In genomic region chr1:149833144-149833543, GRCh38 we compare ENCODE assay signal across 14 cellular contexts. TPM values are rescaled to one million over a fixed set of nuclear protein-coding genes. Genes with fewer than 3 reads are reported as not detected.
DNase-seq lines count a peak whose midpoint lies in the region; ATAC-seq lines count a peak whose summit lies in the region.
"Not testable (repeated sequence)": the region's sequence is repeated elsewhere in the genome, so short reads cannot be mapped to it uniquely, and the experiment has no call there.
"Had no signal": no experiment of that assay in that cellular context is flagged by ENCODE, and none has a peak within 500 bp of the region (broad histone marks: within the 10 kb centered on the region; RNA-seq: fewer than 3 reads in every experiment).

No MANE protein-coding gene starts in this region.

- not testable (repeated sequence) for H3K4me3 Mint-ChIP-seq in activated CD8-positive, alpha-beta T cell treated with anti-CD3 and anti-CD28 coated beads, Interleukin-2, amount 10 ng/mL, durations not matched to agents 7 days and 5 days; stimulated activated effector memory CD8-positive, alpha-beta T cell treated with anti-CD3 and anti-CD28 coated beads, Interleukin-12 subunit alpha, Interleukin-12 subunit beta, amount 100 ng/mL, for 72 hours

- not testable (repeated sequence) for H3K4me1 Mint-ChIP-seq in activated CD8-positive, alpha-beta T cell treated with anti-CD3 and anti-CD28 coated beads, Interleukin-2, amount 10 ng/mL, durations not matched to agents 7 days and 5 days (ENCODE audit: low read depth); stimulated activated effector memory CD8-positive, alpha-beta T cell treated with anti-CD3 and anti-CD28 coated beads, Interleukin-12 subunit alpha, Interleukin-12 subunit beta, amount 100 ng/mL, for 72 hours

- CTCF ChIA-PET in activated CD8-positive, alpha-beta T cell treated with anti-CD3 and anti-CD28 coated beads, Interleukin-2, amount 10 ng/mL, durations not matched to agents 7 days and 5 days (lab: Charles Lee): not testable (repeated sequence)

- H3K27me3 Mint-ChIP-seq in activated CD8-positive, alpha-beta T cell treated with anti-CD3 and anti-CD28 coated beads, Interleukin-2, amount 10 ng/mL, durations not matched to agents 7 days and 5 days (ENCODE audit: low read depth): not testable (repeated sequence)

- H3K36me3 Mint-ChIP-seq in activated CD8-positive, alpha-beta T cell treated with anti-CD3 and anti-CD28 coated beads, Interleukin-2, amount 10 ng/mL, durations not matched to agents 7 days and 5 days (ENCODE audit: low read depth); stimulated activated effector memory CD8-positive, alpha-beta T cell treated with anti-CD3 and anti-CD28 coated beads, Interleukin-12 subunit alpha, Interleukin-12 subunit beta, amount 100 ng/mL, for 72 hours: not testable (repeated sequence)

- H3K9me3 Mint-ChIP-seq in activated CD8-positive, alpha-beta T cell treated with anti-CD3 and anti-CD28 coated beads, Interleukin-2, amount 10 ng/mL, durations not matched to agents 7 days and 5 days (ENCODE audit: insufficient read depth); stimulated activated effector memory CD8-positive, alpha-beta T cell treated with anti-CD3 and anti-CD28 coated beads, Interleukin-12 subunit alpha, Interleukin-12 subunit beta, amount 100 ng/mL, for 72 hours: not testable (repeated sequence)

- POLR2A ChIA-PET in activated CD8-positive, alpha-beta T cell treated with anti-CD3 and anti-CD28 coated beads, Interleukin-2, amount 10 ng/mL, durations not matched to agents 7 days and 5 days (lab: Charles Lee): not testable (repeated sequence)

- not testable (repeated sequence) for H3K27ac Mint-ChIP-seq in activated CD8-positive, alpha-beta T cell treated with anti-CD3 and anti-CD28 coated beads, Interleukin-2, amount 10 ng/mL, durations not matched to agents 7 days and 5 days; stimulated activated effector memory CD8-positive, alpha-beta T cell treated with anti-CD3 and anti-CD28 coated beads, Interleukin-12 subunit alpha, Interleukin-12 subunit beta, amount 100 ng/mL, for 72 hours

- DNase-seq in activated CD8-positive, alpha-beta T cell treated with anti-CD3 and anti-CD28 coated beads, Interleukin-2, amount 10 ng/mL, durations not matched to agents 7 days and 5 days; Right ventricle myocardium superior; stimulated activated effector memory CD8-positive, alpha-beta T cell treated with anti-CD3 and anti-CD28 coated beads, Interleukin-12 subunit alpha, Interleukin-12 subunit beta, amount 100 ng/mL, for 72 hours (ENCODE audit: low spot score in 2 of 2): not testable (repeated sequence)

- intact Hi-C loops in Right ventricle myocardium superior (cut with DNase I): not testable (repeated sequence)

- ATAC-seq in GM18498 (IDR thresholded peaks at IDR 0.05; ENCODE audit: unreplicated experiment) (peak; percentile 10), GM19351 (IDR thresholded peaks at IDR 0.05; ENCODE audit: unreplicated experiment) (peak; percentile 21), GM21528 (IDR thresholded peaks at IDR 0.05; ENCODE audit: low FRiP score, unreplicated experiment) (peak; percentile 4), HG02973 (IDR thresholded peaks at IDR 0.05; ENCODE audit: unreplicated experiment) (peak; percentile 8), HG03442 (IDR thresholded peaks at IDR 0.05; ENCODE audit: unreplicated experiment) (peak; percentile 3), Right ventricle myocardium superior (ENCODE audit: poor library complexity) (peak; percentile 3)
- ATAC-seq in activated CD8-positive, alpha-beta T cell treated with anti-CD3 and anti-CD28 coated beads, Interleukin-2, amount 10 ng/mL, durations not matched to agents 7 days and 5 days: peak; percentile 17
- peak; percentile 56 for ATAC-seq in stimulated activated effector memory CD8-positive, alpha-beta T cell treated with anti-CD3 and anti-CD28 coated beads, Interleukin-12 subunit alpha, Interleukin-12 subunit beta, amount 100 ng/mL, for 72 hours

RNA-seq across cellular contexts. Expression of gene FCGR1A, which starts 50.6 kb away (rescaled TPM):
- not detected for total RNA-seq in activated CD8-positive, alpha-beta T cell treated with anti-CD3 and anti-CD28 coated beads, Interleukin-2, amount 10 ng/mL, durations not matched to agents 7 days and 5 days
- total RNA-seq in Right ventricle myocardium superior: 0.46 TPM
- total RNA-seq: activated CD4-positive, alpha-beta T cell treated with anti-CD3 and anti-CD28 coated beads, Interleukin-2, amount 10 ng/mL, durations not matched to agents 7 days and 5 days; activated T-helper 2 cell treated with anti-CD3 and anti-CD28 coated beads, Interferon-gamma antibody, Interleukin-2, Interleukin-4, amounts not matched to agents 10 μg/mL and 5 μg/mL and 100 μg/mL, durations not matched to agents 14 hours and 24 hours and 36 hours; astrocyte; dermis blood vessel endothelial cell; fibroblast of lung; mesothelial cell of epicardium had no signal

Comparison
In these comparisons a context has a peak if more than half of its experiments do, and no peak if none do; other contexts are left out.
1. ATAC-seq: peak in every context shown above with its lines; median percentile 56 in stimulated activated effector memory CD8-positive, alpha-beta T cell treated with anti-CD3 and anti-CD28 coated beads, Interleukin-12 subunit alpha, Interleukin-12 subunit beta, amount 100 ng/mL, for 72 hours; 21 in GM19351; 17 in activated CD8-positive, alpha-beta T cell treated with anti-CD3 and anti-CD28 coated beads, Interleukin-2, amount 10 ng/mL, durations not matched to agents 7 days and 5 days; 10 in GM18498; 8 in HG02973; 4 in GM21528; 3 in HG03442; 3 in Right ventricle myocardium superior.